ENCODE assay signal across 8 cellular contexts in genomic region chr4:1249731-1250526, GRCh38. TPM values are rescaled to one million over a fixed set of nuclear protein-coding genes. Genes with fewer than 3 reads are reported as not detected.
A peak's percentile ranks its signal among the peaks of the same experiment; 100 is the strongest.
DNase-seq lines count a peak whose midpoint lies in the region; ATAC-seq and TF ChIP-seq lines count a peak whose summit lies in the region.

No MANE protein-coding gene starts in this region.

- CTCF ChIA-PET in WTC11 (lab: Charles Lee) = interaction anchor here (1.1 to 1.2 kb wide), 3 partner anchors 18 to 97 kb away, joined by 3 to 6 read pairs (median 4); partner anchors contain the start of gene UVSSA

- peak; percentile 8 for ATAC-seq in GM18520 (IDR thresholded peaks at IDR 0.05; ENCODE audit: unreplicated experiment)
- ATAC-seq in HG03354 (IDR thresholded peaks at IDR 0.05; ENCODE audit: poor library complexity, severe bottlenecking, unreplicated experiment) = peak; percentile 5
- no peak for ATAC-seq in WTC11
- ATAC-seq in stimulated activated naive CD8-positive, alpha-beta T cell treated with anti-CD3 and anti-CD28 coated beads, Interleukin-15, Interleukin-2, amounts not matched to agents 100 U/mL and 50 U/mL, for 24 hours = peak; percentile 17

- H3K27me3 Mint-ChIP-seq in WTC11 (ENCODE audit: low read depth) = peaks cover 34% of the 10 kb centered on the region
- H3K27me3 Mint-ChIP-seq in mesothelial cell of epicardium (ENCODE audit: low read depth) = no peaks in the 10 kb centered on the region

- POLR2A ChIA-PET in WTC11 (lab: Charles Lee) = interaction anchor here (1.2 kb wide), 1 partner anchor 96 kb away, joined by 4 read pairs; no protein-coding TSS in a partner anchor

- H3K36me3 Mint-ChIP-seq in WTC11 (peaks cover 49% of the 10 kb centered on the region), mesothelial cell of epicardium (peaks cover 47% of the 10 kb centered on the region)

- TF ChIP-seq CTCF in 22Rv1 (IDR thresholded peaks at IDR 0.05) (no peak), WTC11 (IDR thresholded peaks at IDR 0.05) (no peak), mesothelial cell of epicardium (IDR thresholded peaks at IDR 0.05; ENCODE audit: unreplicated experiment) (no peak)

- peak; percentile 41 for DNase-seq in WTC11 (ENCODE audit: low spot score)
- peak; percentile 41 for DNase-seq in effector CD4-positive, alpha-beta T cell
- no peak for DNase-seq in mesothelial cell of epicardium (ENCODE audit: low spot score in 2 of 2, unreplicated experiment in 2 of 2)
- peak; percentile 71 for DNase-seq in stimulated activated naive CD8-positive, alpha-beta T cell treated with anti-CD3 and anti-CD28 coated beads, Interleukin-15, Interleukin-2, amounts not matched to agents 100 U/mL and 50 U/mL, for 24 hours
- no peak for DNase-seq in midbrain (lab: John Stamatoyannopoulos, UW)

- H3K4me3 Mint-ChIP-seq in WTC11 (peak overlapping the region; percentile 65), mesothelial cell of epicardium (peak overlapping the region; percentile 73)

- no peak overlapping the region for H3K27ac Mint-ChIP-seq in WTC11
- peak overlapping the region; percentile 90 for H3K27ac Mint-ChIP-seq in mesothelial cell of epicardium

- H3K4me1 Mint-ChIP-seq in WTC11 = peaks cover 16% of the 10 kb centered on the region
- H3K4me1 Mint-ChIP-seq in mesothelial cell of epicardium = peaks cover 22% of the 10 kb centered on the region

- peaks cover 46% of the 10 kb centered on the region for H3K9me3 Mint-ChIP-seq in WTC11
- peaks cover 29% of the 10 kb centered on the region for H3K9me3 Mint-ChIP-seq in mesothelial cell of epicardium

- peak overlapping the region; percentile 92 for H3K27ac ChIP-seq in 22Rv1

TF ChIP-seq in WTC11, 78 proteins besides CTCF, POLR2A, EP300 and RAD21 (continues in another document):
- TF ChIP-seq, protein P1, sequence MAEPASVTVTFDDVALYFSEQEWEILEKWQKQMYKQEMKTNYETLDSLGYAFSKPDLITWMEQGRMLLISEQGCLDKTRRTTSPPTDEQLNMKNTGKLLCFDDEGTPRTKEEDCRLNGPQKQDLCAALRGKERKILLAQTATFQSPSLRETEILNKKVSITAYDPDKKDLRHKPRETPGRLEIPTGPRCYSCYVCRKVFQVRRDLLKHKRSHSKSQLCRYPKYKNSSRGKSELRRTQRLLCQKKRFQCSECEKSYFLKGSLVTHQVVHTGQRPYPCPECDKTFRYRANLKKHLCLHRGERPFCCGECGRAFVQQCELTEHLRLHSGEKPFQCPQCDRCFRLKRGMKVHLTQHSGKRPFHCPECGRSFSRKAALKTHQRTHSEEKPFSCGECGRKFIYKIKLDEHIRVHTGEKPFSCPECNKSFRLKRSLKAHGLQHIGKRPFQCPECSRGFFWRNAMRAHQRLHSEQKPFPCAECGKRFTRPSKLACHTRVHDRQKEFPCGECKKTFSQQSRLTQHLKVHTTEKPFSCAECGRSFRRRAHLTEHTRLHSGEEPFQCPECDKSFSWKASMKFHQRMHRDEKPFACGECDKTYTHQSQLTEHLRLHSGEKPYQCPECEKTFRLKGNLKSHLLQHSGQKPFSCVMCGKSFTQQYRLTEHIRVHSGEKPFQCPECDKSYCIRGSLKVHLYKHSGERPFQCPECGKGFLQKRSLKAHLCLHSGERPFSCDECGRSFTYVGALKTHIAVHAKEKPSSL (CRISPR knock-in tag; conservative IDR thresholded peaks at IDR 0.05) = no peak
- TF ChIP-seq, protein P2, sequence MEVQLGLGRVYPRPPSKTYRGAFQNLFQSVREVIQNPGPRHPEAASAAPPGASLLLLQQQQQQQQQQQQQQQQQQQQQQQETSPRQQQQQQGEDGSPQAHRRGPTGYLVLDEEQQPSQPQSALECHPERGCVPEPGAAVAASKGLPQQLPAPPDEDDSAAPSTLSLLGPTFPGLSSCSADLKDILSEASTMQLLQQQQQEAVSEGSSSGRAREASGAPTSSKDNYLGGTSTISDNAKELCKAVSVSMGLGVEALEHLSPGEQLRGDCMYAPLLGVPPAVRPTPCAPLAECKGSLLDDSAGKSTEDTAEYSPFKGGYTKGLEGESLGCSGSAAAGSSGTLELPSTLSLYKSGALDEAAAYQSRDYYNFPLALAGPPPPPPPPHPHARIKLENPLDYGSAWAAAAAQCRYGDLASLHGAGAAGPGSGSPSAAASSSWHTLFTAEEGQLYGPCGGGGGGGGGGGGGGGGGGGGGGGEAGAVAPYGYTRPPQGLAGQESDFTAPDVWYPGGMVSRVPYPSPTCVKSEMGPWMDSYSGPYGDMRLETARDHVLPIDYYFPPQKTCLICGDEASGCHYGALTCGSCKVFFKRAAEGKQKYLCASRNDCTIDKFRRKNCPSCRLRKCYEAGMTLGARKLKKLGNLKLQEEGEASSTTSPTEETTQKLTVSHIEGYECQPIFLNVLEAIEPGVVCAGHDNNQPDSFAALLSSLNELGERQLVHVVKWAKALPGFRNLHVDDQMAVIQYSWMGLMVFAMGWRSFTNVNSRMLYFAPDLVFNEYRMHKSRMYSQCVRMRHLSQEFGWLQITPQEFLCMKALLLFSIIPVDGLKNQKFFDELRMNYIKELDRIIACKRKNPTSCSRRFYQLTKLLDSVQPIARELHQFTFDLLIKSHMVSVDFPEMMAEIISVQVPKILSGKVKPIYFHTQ (CRISPR knock-in tag; IDR thresholded peaks at IDR 0.05) = no peak
- 0 out of 2 replicates have a peak, but pooled peaks have one; percentile 51 for TF ChIP-seq E2F1 (CRISPR knock-in tag; IDR thresholded peaks at IDR 0.05)
- TF ChIP-seq, protein P3, sequence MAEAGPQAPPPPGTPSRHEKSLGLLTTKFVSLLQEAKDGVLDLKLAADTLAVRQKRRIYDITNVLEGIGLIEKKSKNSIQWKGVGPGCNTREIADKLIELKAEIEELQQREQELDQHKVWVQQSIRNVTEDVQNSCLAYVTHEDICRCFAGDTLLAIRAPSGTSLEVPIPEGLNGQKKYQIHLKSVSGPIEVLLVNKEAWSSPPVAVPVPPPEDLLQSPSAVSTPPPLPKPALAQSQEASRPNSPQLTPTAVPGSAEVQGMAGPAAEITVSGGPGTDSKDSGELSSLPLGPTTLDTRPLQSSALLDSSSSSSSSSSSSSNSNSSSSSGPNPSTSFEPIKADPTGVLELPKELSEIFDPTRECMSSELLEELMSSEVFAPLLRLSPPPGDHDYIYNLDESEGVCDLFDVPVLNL (CRISPR knock-in tag; IDR thresholded peaks at IDR 0.05; ENCODE audit: borderline replicate concordance, low read depth) = no peak
- TF ChIP-seq NFE2L1 (CRISPR knock-in tag; IDR thresholded peaks at IDR 0.05) = no peak
- no peak for TF ChIP-seq ZNF532 (CRISPR knock-in tag; IDR thresholded peaks at IDR 0.05; ENCODE audit: borderline replicate concordance)
- 0 out of 2 replicates have a peak, but pooled peaks have one; percentile 31 for TF ChIP-seq CREB1 (CRISPR knock-in tag; IDR thresholded peaks at IDR 0.05)

RNA-seq across cellular contexts. Expression of gene CTBP1, which starts 1.0 kb away (rescaled TPM):
- total RNA-seq in WTC11 (2021) = 143 to 167 TPM (median 159 TPM) in 3 replicates
- total RNA-seq in mesothelial cell of epicardium = 186 to 194 TPM (median 192 TPM) in 3 replicates

RNA-seq across cellular contexts. Expression of gene MAEA, which starts 39.8 kb away (rescaled TPM):
- total RNA-seq in WTC11 (2021) = 66.9 to 86.9 TPM (median 79.8 TPM) in 3 replicates
- total RNA-seq in mesothelial cell of epicardium = 73.4 to 78.2 TPM (median 74.7 TPM) in 3 replicates

Comparison
In these comparisons a context has a peak if more than half of its experiments do, and no peak if none do; other contexts are left out.
1. DNase-seq: peak in WTC11 (single experiment), effector CD4-positive, alpha-beta T cell (single experiment) and stimulated activated naive CD8-positive, alpha-beta T cell treated with anti-CD3 and anti-CD28 coated beads, Interleukin-15, Interleukin-2, amounts not matched to agents 100 U/mL and 50 U/mL, for 24 hours (single experiment); none in mesothelial cell of epicardium (0 of 2) and midbrain (single experiment).